In the genomic region with DNA sequence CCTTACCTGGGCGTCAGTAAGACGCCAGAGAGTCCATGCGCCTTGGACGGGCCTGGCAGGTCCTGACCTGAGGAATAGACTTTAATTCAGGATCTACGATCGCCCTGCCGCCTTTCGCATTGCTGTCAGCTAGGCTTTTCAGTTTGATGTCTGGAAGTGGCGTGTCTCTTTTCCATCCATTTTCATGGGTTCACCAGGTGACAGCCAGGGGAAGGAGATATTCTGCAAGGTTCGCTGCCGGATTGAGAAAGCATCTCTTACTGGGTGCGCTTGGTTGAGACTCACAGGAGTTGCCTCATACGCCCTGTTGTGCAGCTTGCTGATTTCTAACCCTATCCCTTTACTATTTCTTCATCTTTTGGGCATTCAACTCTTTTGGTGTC, we compare ENCODE assay signal across 8 cellular contexts. TPM values are rescaled to one million over a fixed set of nuclear protein-coding genes. Genes with fewer than 3 reads are reported as not detected.
DNase-seq lines count a peak whose midpoint lies in the region; ATAC-seq and TF ChIP-seq lines count a peak whose summit lies in the region.

No MANE protein-coding gene starts in this region.

- H3K4me3 Mint-ChIP-seq in naive thymus-derived CD4-positive, alpha-beta T cell, result peak overlapping the region in 3 of 10 donors; percentile 45 to 53 (median 50)

- no peaks in the 10 kb centered on the region for H3K4me1 ChIP-seq in GM23248 (ENCODE audit: insufficient read depth)
- H3K4me1 ChIP-seq in left ventricle myocardium inferior, result peaks cover 10% of the 10 kb centered on the region
- no peaks in the 10 kb centered on the region for H3K4me1 ChIP-seq in skeletal muscle satellite cell (ENCODE audit: control insufficient read depth, insufficient read depth, low read length)
- H3K4me1 ChIP-seq in naive thymus-derived CD4-positive, alpha-beta T cell (ENCODE audit: control insufficient read depth in 2 of 2, insufficient read depth in 2 of 2, low read length in 2 of 2), result no peaks in the 10 kb centered on the region

- H4K20me1 ChIP-seq in GM23248 (ENCODE audit: insufficient read depth), result no peaks in the 10 kb centered on the region

- H3K4me3 ChIP-seq in GM23248 (peak overlapping the region; percentile 77), SK-N-MC (peak overlapping the region; percentile 81), left ventricle myocardium inferior (peak overlapping the region; percentile 67), skeletal muscle satellite cell (ENCODE audit: low read length) (peak overlapping the region; percentile 69)
- H3K4me3 ChIP-seq in naive thymus-derived CD4-positive, alpha-beta T cell (ENCODE audit: low read length), result no peak overlapping the region

- H3K27ac ChIP-seq in GM23248, result no peak overlapping the region
- H3K27ac ChIP-seq in SK-N-MC, result peak overlapping the region; percentile 95
- peak overlapping the region; percentile 72 for H3K27ac ChIP-seq in left ventricle myocardium inferior (replicated peaks)
- no peak overlapping the region for H3K27ac ChIP-seq in naive thymus-derived CD4-positive, alpha-beta T cell (ENCODE audit: low read depth, low read length)

- H3K27me3 ChIP-seq in GM23248 (replicated peaks; ENCODE audit: insufficient read depth) (peaks cover 20% of the 10 kb centered on the region), left ventricle myocardium inferior (ENCODE audit: low read depth) (peaks cover 42% of the 10 kb centered on the region), skeletal muscle satellite cell (ENCODE audit: control insufficient read depth, insufficient read depth, low read length) (peaks cover 6% of the 10 kb centered on the region)
- peaks cover 0 to 5% of the 10 kb centered on the region in 2 donors for H3K27me3 ChIP-seq in naive thymus-derived CD4-positive, alpha-beta T cell (ENCODE audit: control insufficient read depth in 2 of 2, insufficient read depth in 2 of 2, low read length in 2 of 2)

- 42 to 44% methylated on average over 13 of the region's 13 CpGs for WGBS in GM23248 (ENCODE audit: low coverage in 1 of 2, low lambda C conversion rate in 2 of 2, missing lambda C conversion rate in 2 of 2), 2 experiments

- no peaks in the 10 kb centered on the region for H3F3A ChIP-seq in GM23248 (ENCODE audit: insufficient read depth)

- peaks cover 0 to 7% (median 5%) of the 10 kb centered on the region in 7 donors for H3K4me1 Mint-ChIP-seq in naive thymus-derived CD4-positive, alpha-beta T cell

- no peak overlapping the region for H3K27ac Mint-ChIP-seq in naive thymus-derived CD4-positive, alpha-beta T cell

- H2AFZ ChIP-seq in GM23248, result peak overlapping the region; percentile 75; the same call in 1 of the 2 replicates

- in situ Hi-C loops in GM23248 (cut with MboI), result no loop called here

- H3K36me3 ChIP-seq in GM23248 (ENCODE audit: low read depth), result no peaks in the 10 kb centered on the region
- H3K36me3 ChIP-seq in SK-N-MC (ENCODE audit: insufficient read depth, low read length), result 0 out of 2 replicates have a peak, but pooled peaks cover 7% of the 10 kb centered on the region
- no peaks in the 10 kb centered on the region for H3K36me3 ChIP-seq in left ventricle myocardium inferior
- H3K36me3 ChIP-seq in skeletal muscle satellite cell (ENCODE audit: insufficient read depth, low read length), result no peaks in the 10 kb centered on the region
- H3K36me3 ChIP-seq in naive thymus-derived CD4-positive, alpha-beta T cell (ENCODE audit: control insufficient read depth in 2 of 3, insufficient read depth in 3 of 3, low read length in 3 of 3), result no peaks in the 10 kb centered on the region

- CTCF ChIA-PET in naive thymus-derived CD4-positive, alpha-beta T cell (lab: Charles Lee), result interaction anchor here (0.6 kb wide), 1 partner anchor 89 kb away, joined by 3 read pairs; no protein-coding TSS in a partner anchor

- H3K4me2 ChIP-seq in GM23248 (ENCODE audit: unreplicated experiment) (peak overlapping the region; percentile 97), skeletal muscle satellite cell (ENCODE audit: low read length) (peak overlapping the region; percentile 94)

- no peaks in the 10 kb centered on the region for H3K36me3 Mint-ChIP-seq in naive thymus-derived CD4-positive, alpha-beta T cell

- H3K9me3 Mint-ChIP-seq in naive thymus-derived CD4-positive, alpha-beta T cell, result no peaks in the 10 kb centered on the region

- no peaks in the 10 kb centered on the region for H3K79me2 ChIP-seq in GM23248 (ENCODE audit: insufficient read depth)

- no peak for DNase-seq in GM23248
- DNase-seq in SK-N-MC (ENCODE audit: low read depth, low spot score), result no peak
- no peak for DNase-seq in left ventricle myocardium inferior
- no peak for DNase-seq in D341Med (ENCODE audit: low spot score)
- DNase-seq in NCI-H82 (lab: John Stamatoyannopoulos, UW), result no peak
- no peak for DNase-seq in naive thymus-derived CD4-positive, alpha-beta T cell
- no peak for DNase-seq in activated CD4-positive, alpha-beta T cell treated with anti-CD3 and anti-CD28 coated beads for 1 hour

- H3K27me3 Mint-ChIP-seq in naive thymus-derived CD4-positive, alpha-beta T cell, result peaks cover 13 to 24% (median 15%) of the 10 kb centered on the region in 5 donors

- POLR2A ChIA-PET in naive thymus-derived CD4-positive, alpha-beta T cell (lab: Charles Lee), result no interaction called here

- H3K9ac ChIP-seq in GM23248 (no peak overlapping the region), SK-N-MC (ENCODE audit: insufficient read length) (peak overlapping the region; percentile 71), skeletal muscle satellite cell (ENCODE audit: low read depth, low read length) (no peak overlapping the region)

- no peaks in the 10 kb centered on the region for H3K9me2 ChIP-seq in GM23248 (ENCODE audit: insufficient read depth)

- ATAC-seq in naive thymus-derived CD4-positive, alpha-beta T cell, result no peak

- TF ChIP-seq CTCF in left ventricle myocardium inferior (IDR thresholded peaks at IDR 0.05; ENCODE audit: borderline replicate concordance), result no peak

- H3K9me3 ChIP-seq in GM23248 (ENCODE audit: low read depth), result no peaks in the 10 kb centered on the region
- H3K9me3 ChIP-seq in SK-N-MC (ENCODE audit: low read depth, low read length), result no peaks in the 10 kb centered on the region
- no peaks in the 10 kb centered on the region for H3K9me3 ChIP-seq in left ventricle myocardium inferior (replicated peaks)
- H3K9me3 ChIP-seq in skeletal muscle satellite cell (replicated peaks; ENCODE audit: low read length), result no peaks in the 10 kb centered on the region
- no peaks in the 10 kb centered on the region for H3K9me3 ChIP-seq in naive thymus-derived CD4-positive, alpha-beta T cell (ENCODE audit: control insufficient read depth in 2 of 3, low read length in 3 of 3)

- intact Hi-C loops in left ventricle myocardium inferior (cut with micrococcal nuclease), result no loop called here
- intact Hi-C loops in naive thymus-derived CD4-positive, alpha-beta T cell (cut with micrococcal nuclease), result loop anchor here (1.0 kb wide), 2 partner anchors 896 to 912 kb away; no protein-coding TSS in a partner anchor

RNA-seq across cellular contexts. Expression of gene EPHA3, which starts 7.4 kb away (rescaled TPM):
- total RNA-seq in GM23248 (2014; rRNA removed; shearing (Covaris generic)), result under 0.01 TPM in 1 of 2 replicates, not detected in the other
- 0.05 TPM in 1 of 2 replicates, not detected in the other for polyA plus RNA-seq in GM23248 (2016; fragmentation: Nextera tagmentation; extraction: Ambion mirVana)
- total RNA-seq in left ventricle myocardium inferior, result 3.5 TPM
- total RNA-seq in skeletal muscle satellite cell (2012; rRNA removed), result 1.5 and 3.5 TPM in 2 replicates
- not detected for total RNA-seq in naive thymus-derived CD4-positive, alpha-beta T cell
- not detected for polyA plus RNA-seq in naive thymus-derived CD4-positive, alpha-beta T cell

Comparison
In these comparisons a context has a peak if more than half of its experiments do, and no peak if none do; other contexts are left out.
1. H3K27ac ChIP-seq: peak in SK-N-MC (single experiment) and left ventricle myocardium inferior (single experiment); none in GM23248 (single experiment) and naive thymus-derived CD4-positive, alpha-beta T cell (single experiment).